29 cellular contexts compared by ENCODE assay signal in the genomic region with DNA sequence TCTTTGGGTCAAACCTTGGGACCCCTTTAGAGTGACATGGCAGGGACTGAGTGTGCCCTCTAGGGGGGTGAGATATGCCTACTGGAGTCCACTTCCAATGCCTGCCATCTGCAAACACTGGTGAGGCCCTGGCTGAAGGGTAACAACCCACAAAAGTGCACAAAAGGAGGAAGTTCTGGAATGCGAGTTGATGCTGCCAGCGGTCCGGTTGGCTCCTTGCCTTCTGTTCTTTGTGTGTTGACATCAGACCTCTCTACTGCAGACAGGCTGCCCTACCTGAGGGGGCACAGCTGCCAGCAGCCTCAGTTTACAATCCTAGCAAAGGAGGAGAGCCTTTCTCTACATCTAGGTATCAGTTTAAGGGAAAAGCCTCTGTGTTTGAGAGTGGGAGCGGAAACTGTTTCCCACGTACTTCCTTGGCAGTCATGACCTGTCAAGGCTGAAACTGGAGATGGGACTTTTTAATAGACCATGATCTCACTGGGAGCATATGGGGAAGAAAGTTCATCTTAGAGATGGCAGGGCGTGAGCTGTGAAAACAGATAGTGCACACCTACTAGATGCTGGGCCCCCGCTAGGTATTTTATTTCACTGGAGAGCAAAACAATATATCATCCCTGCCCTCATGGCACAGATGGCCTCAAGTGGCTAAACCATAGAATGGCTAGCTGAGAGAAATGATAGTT. TPM values are rescaled to one million over a fixed set of nuclear protein-coding genes. Genes with fewer than 3 reads are reported as not detected.
A peak's percentile ranks its signal among the peaks of the same experiment; 100 is the strongest.
DNase-seq lines count a peak whose midpoint lies in the region; ATAC-seq and TF ChIP-seq lines count a peak whose summit lies in the region.
"Had no signal": no experiment of that assay in that cellular context is flagged by ENCODE, and none has a peak within 500 bp of the region (broad histone marks: within the 10 kb centered on the region; RNA-seq: fewer than 3 reads in every experiment).

No MANE protein-coding gene starts in this region.

- no peak for DNase-seq in CD4-positive, alpha-beta T cell
- peak; percentile 61 for DNase-seq in dermis blood vessel endothelial cell
- peak; percentile 58 for DNase-seq in myocyte (ENCODE audit: low read depth)
- no peak for DNase-seq in NCI-H2029 treated with DMSO at 0.1 percent for 48 hours (lab: John Stamatoyannopoulos, UW)
- no peak for DNase-seq in amygdala (lab: John Stamatoyannopoulos, UW)
- no peak for DNase-seq in substantia nigra (lab: John Stamatoyannopoulos, UW)
- DNase-seq: activated CD4-positive, alpha-beta memory T cell treated with anti-CD3 and anti-CD28 coated beads for 36 hours; activated CD8-positive, alpha-beta memory T cell treated with anti-CD3 and anti-CD28 coated beads, Interleukin-2, amount 50 U/mL, for 4 hours; aorta; effector memory CD8-positive, alpha-beta T cell; foreskin keratinocyte; Kasumi-1; left colon; naive B cell; NCI-H1092; NCI-H187; NCI-H2227 treated with DMSO at 0.1 percent for 48 hours; occipital lobe; T-cell had no signal

- no peak for TF ChIP-seq CTCF in CD4-positive, alpha-beta T cell (IDR thresholded peaks at IDR 0.05)

- no peak for ATAC-seq in CD4-positive, alpha-beta T cell (ENCODE audit: poor library complexity)
- ATAC-seq: activated CD4-positive, CD25-positive, alpha-beta regulatory T cell treated with anti-CD3 and anti-CD28 coated beads, Interleukin-2, amount 50 U/mL, for 24 hours; effector memory CD8-positive, alpha-beta T cell; esophagus mucosa; foreskin keratinocyte; HCT116; left colon; T-cell had no signal

- H3K4me3 ChIP-seq in BLaER1 treated with 17β-estradiol and CSF1 and Interleukin-3, amounts not matched to agents 10 nM and 100 nM = peak overlapping the region in 1 of 10 experiments; percentile 15; a peak in 1 of 20 replicates
- H3K4me3 ChIP-seq: cardiac muscle cell, coronary artery, SJSA1 had no signal

- H3K4me3 Mint-ChIP-seq in CD4-positive, alpha-beta T cell = peak overlapping the region; percentile 5
- H3K4me3 Mint-ChIP-seq: activated CD4-positive, alpha-beta memory T cell treated with anti-CD3 and anti-CD28 coated beads for 36 hours; type B pancreatic cell had no signal

- no peaks in the 10 kb centered on the region for H3K9me3 Mint-ChIP-seq in CD4-positive, alpha-beta T cell
- H3K9me3 Mint-ChIP-seq: activated CD4-positive, alpha-beta memory T cell treated with anti-CD3 and anti-CD28 coated beads for 36 hours; effector memory CD8-positive, alpha-beta T cell; T-cell; type B pancreatic cell had no signal

- H3K27me3 Mint-ChIP-seq in CD4-positive, alpha-beta T cell = no peaks in the 10 kb centered on the region
- H3K27me3 Mint-ChIP-seq: activated CD4-positive, alpha-beta memory T cell treated with anti-CD3 and anti-CD28 coated beads for 36 hours; activated naive CD8-positive, alpha-beta T cell; effector memory CD8-positive, alpha-beta T cell; naive B cell; T-cell had no signal

- peaks cover 35 to 99% (median 77%) of the 10 kb centered on the region in 11 experiments; a peak in 20 of 22 replicates for H4K20me1 ChIP-seq in BLaER1 treated with 17β-estradiol and CSF1 and Interleukin-3, amounts not matched to agents 10 nM and 100 nM

- intact Hi-C loops in CD4-positive, alpha-beta T cell (cut with DNase I, micrococcal nuclease) = no loop called here

- H3K36me3 ChIP-seq in BLaER1 treated with 17β-estradiol and CSF1 and Interleukin-3, amounts not matched to agents 10 nM and 100 nM = peaks cover 4 to 38% (median 17%) of the 10 kb centered on the region in 11 experiments; a peak in 17 of 22 replicates
- H3K36me3 ChIP-seq: cardiac muscle cell, SJSA1 had no signal

- peaks cover 2% of the 10 kb centered on the region for H3K4me1 Mint-ChIP-seq in CD4-positive, alpha-beta T cell (ENCODE audit: low read depth)

- no peak overlapping the region for H3K9ac ChIP-seq in BLaER1 treated with 17β-estradiol and CSF1 and Interleukin-3, amounts not matched to agents 10 nM and 100 nM
- H3K9ac ChIP-seq: BLaER1 had no signal

- H3K9me3 ChIP-seq in BLaER1 treated with 17β-estradiol and CSF1 and Interleukin-3, amounts not matched to agents 10 nM and 100 nM (replicated peaks in 1 of 11) = peaks cover 0 to 33% (median 17%) of the 10 kb centered on the region in 11 experiments; a peak in 15 of 22 replicates
- H3K9me3 ChIP-seq in CD4-positive, alpha-beta T cell (ENCODE audit: control insufficient read depth, low read length) = no peaks in the 10 kb centered on the region
- H3K9me3 ChIP-seq: SJSA1 had no signal

- H3K4me2 ChIP-seq in BLaER1 treated with 17β-estradiol and CSF1 and Interleukin-3, amounts not matched to agents 10 nM and 100 nM = peak overlapping the region in 8 of 11 experiments; percentile 6 to 83 (median 68); a peak in 14 of 22 replicates

- POLR2A ChIA-PET in CD4-positive, alpha-beta T cell (lab: Charles Lee) = no interaction called here

- peak overlapping the region in 4 of 11 experiments; percentile 50 to 62 (median 55); a peak in 6 of 22 replicates for H3K27ac ChIP-seq in BLaER1 treated with 17β-estradiol and CSF1 and Interleukin-3, amounts not matched to agents 10 nM and 100 nM
- H3K27ac ChIP-seq in CD4-positive, alpha-beta T cell (ENCODE audit: low read depth, low read length) = no peak overlapping the region
- H3K27ac ChIP-seq in substantia nigra (ENCODE audit: low read depth, low read length, poor library complexity, severe bottlenecking) = no peak overlapping the region
- H3K27ac ChIP-seq: cardiac muscle cell, coronary artery, foreskin keratinocyte, SJSA1 had no signal

- H3K36me3 Mint-ChIP-seq in CD4-positive, alpha-beta T cell (ENCODE audit: low read depth) = peaks cover 2% of the 10 kb centered on the region
- H3K36me3 Mint-ChIP-seq: type B pancreatic cell had no signal

- CTCF ChIA-PET in CD4-positive, alpha-beta T cell (lab: Charles Lee) = no interaction called here

- H3K4me1 ChIP-seq in BLaER1 treated with 17β-estradiol and CSF1 and Interleukin-3, amounts not matched to agents 10 nM and 100 nM = peaks cover 19 to 82% (median 44%) of the 10 kb centered on the region in 10 experiments
- H3K4me1 ChIP-seq: foreskin keratinocyte, SJSA1 had no signal

- H3K27ac Mint-ChIP-seq in CD4-positive, alpha-beta T cell = no peak overlapping the region
- H3K27ac Mint-ChIP-seq: activated CD4-positive, alpha-beta memory T cell treated with anti-CD3 and anti-CD28 coated beads for 36 hours; type B pancreatic cell had no signal

- H3K27me3 ChIP-seq in BLaER1 treated with 17β-estradiol and CSF1 and Interleukin-3, amounts not matched to agents 10 nM and 100 nM = no peaks in the 10 kb centered on the region
- H3K27me3 ChIP-seq in CD4-positive, alpha-beta T cell (ENCODE audit: control insufficient read depth, insufficient read depth, low read length) = no peaks in the 10 kb centered on the region
- H3K27me3 ChIP-seq: BLaER1, cardiac muscle cell, foreskin keratinocyte, SJSA1 had no signal

RNA-seq across cellular contexts. Expression of a gene that starts 27.2 kb away (rescaled TPM):
- 10 to 100 TPM; 71.3 to 73.3 TPM for total RNA-seq in CD4-positive, alpha-beta T cell
- 11.6 and 13.3 TPM in 2 replicates for total RNA-seq in dermis blood vessel endothelial cell
- 10.5 and 14.4 TPM in 2 replicates for total RNA-seq in myocyte
- polyA plus RNA-seq in myocyte (2012) = 13.0 TPM

Comparison
In these comparisons a context has a peak if more than half of its experiments do, and no peak if none do; other contexts are left out.
1. DNase-seq: peak in dermis blood vessel endothelial cell (single experiment) and myocyte (single experiment); none in CD4-positive, alpha-beta T cell (0 of 10), NCI-H2029 treated with DMSO at 0.1 percent for 48 hours (single experiment), amygdala (0 of 56) and substantia nigra (0 of 49).